8 cellular contexts compared by ENCODE assay signal in genomic region chr20:47500554-47500953, GRCh38. TPM values are rescaled to one million over a fixed set of nuclear protein-coding genes. Genes with fewer than 3 reads are reported as not detected.
A peak's percentile ranks its signal among the peaks of the same experiment; 100 is the strongest.
DNase-seq lines count a peak whose midpoint lies in the region; ATAC-seq and TF ChIP-seq lines count a peak whose summit lies in the region.

No MANE protein-coding gene starts in this region.

- POLR2A ChIA-PET in activated CD4-positive, alpha-beta T cell treated with anti-CD3 and anti-CD28 coated beads, Interleukin-2, amount 10 ng/mL, durations not matched to agents 7 days and 5 days (lab: Charles Lee): no interaction called here

- peaks cover 47% of the 10 kb centered on the region for H3K4me1 Mint-ChIP-seq in activated CD4-positive, alpha-beta T cell treated with anti-CD3 and anti-CD28 coated beads, Interleukin-2, amount 10 ng/mL, durations not matched to agents 7 days and 5 days
- peaks cover 18% of the 10 kb centered on the region for H3K4me1 Mint-ChIP-seq in endothelial cell (ENCODE audit: unreplicated experiment)
- peaks cover 31% of the 10 kb centered on the region for H3K4me1 Mint-ChIP-seq in stimulated activated memory B cell treated with anti-CD40 and anti-IgM and Interleukin-4, amounts not matched to agents 10 μg/mL and 1 μg/mL and 100 μg/mL, for 72 hours

- peak overlapping the region; percentile 99 for H3K27ac Mint-ChIP-seq in activated CD4-positive, alpha-beta T cell treated with anti-CD3 and anti-CD28 coated beads, Interleukin-2, amount 10 ng/mL, durations not matched to agents 7 days and 5 days
- no peak overlapping the region for H3K27ac Mint-ChIP-seq in endothelial cell (ENCODE audit: unreplicated experiment)
- H3K27ac Mint-ChIP-seq in stimulated activated memory B cell treated with anti-CD40 and anti-IgM and Interleukin-4, amounts not matched to agents 10 μg/mL and 1 μg/mL and 100 μg/mL, for 72 hours: peak overlapping the region; percentile 93

- peaks cover 18% of the 10 kb centered on the region for H3K36me3 ChIP-seq in OCI-LY3 (replicated peaks; ENCODE audit: low read depth, low read length)

- peak overlapping the region; percentile 79 for H3K4me3 ChIP-seq in OCI-LY3 (ENCODE audit: low read length)

- peak overlapping the region; percentile 86 for H3K4me2 ChIP-seq in OCI-LY3 (ENCODE audit: low read length)

- H3K9me3 ChIP-seq in OCI-LY3 (ENCODE audit: insufficient read depth, low read length): no peaks in the 10 kb centered on the region

- peaks cover 22% of the 10 kb centered on the region for H4K20me1 ChIP-seq in OCI-LY3 (ENCODE audit: insufficient read depth, low read length)

- H3K27ac ChIP-seq in OCI-LY3 (ENCODE audit: low read length): peak overlapping the region; percentile 80

- no peak for ATAC-seq in stimulated activated memory B cell treated with anti-CD40 and anti-IgM and Interleukin-4, amounts not matched to agents 10 μg/mL and 1 μg/mL and 100 μg/mL, for 72 hours
- no peak for ATAC-seq in GM21717 (IDR thresholded peaks at IDR 0.05; ENCODE audit: unreplicated experiment)

- peaks cover 16% of the 10 kb centered on the region for H3K36me3 Mint-ChIP-seq in activated CD4-positive, alpha-beta T cell treated with anti-CD3 and anti-CD28 coated beads, Interleukin-2, amount 10 ng/mL, durations not matched to agents 7 days and 5 days (ENCODE audit: low read depth)
- peaks cover 5% of the 10 kb centered on the region for H3K36me3 Mint-ChIP-seq in endothelial cell (ENCODE audit: low read depth, unreplicated experiment)
- peaks cover 23% of the 10 kb centered on the region for H3K36me3 Mint-ChIP-seq in stimulated activated memory B cell treated with anti-CD40 and anti-IgM and Interleukin-4, amounts not matched to agents 10 μg/mL and 1 μg/mL and 100 μg/mL, for 72 hours

- H3K4me3 Mint-ChIP-seq in activated CD4-positive, alpha-beta T cell treated with anti-CD3 and anti-CD28 coated beads, Interleukin-2, amount 10 ng/mL, durations not matched to agents 7 days and 5 days: peak overlapping the region; percentile 99
- peak overlapping the region; percentile 99 for H3K4me3 Mint-ChIP-seq in endothelial cell (ENCODE audit: unreplicated experiment)
- H3K4me3 Mint-ChIP-seq in stimulated activated memory B cell treated with anti-CD40 and anti-IgM and Interleukin-4, amounts not matched to agents 10 μg/mL and 1 μg/mL and 100 μg/mL, for 72 hours: peak overlapping the region; percentile 94

- no peaks in the 10 kb centered on the region for H3K27me3 Mint-ChIP-seq in activated CD4-positive, alpha-beta T cell treated with anti-CD3 and anti-CD28 coated beads, Interleukin-2, amount 10 ng/mL, durations not matched to agents 7 days and 5 days
- peaks cover 3% of the 10 kb centered on the region for H3K27me3 Mint-ChIP-seq in endothelial cell (ENCODE audit: unreplicated experiment)
- H3K27me3 Mint-ChIP-seq in stimulated activated memory B cell treated with anti-CD40 and anti-IgM and Interleukin-4, amounts not matched to agents 10 μg/mL and 1 μg/mL and 100 μg/mL, for 72 hours: no peaks in the 10 kb centered on the region

- CTCF ChIA-PET in activated CD4-positive, alpha-beta T cell treated with anti-CD3 and anti-CD28 coated beads, Interleukin-2, amount 10 ng/mL, durations not matched to agents 7 days and 5 days (lab: Charles Lee): interaction anchor here (0.6 to 3.3 kb wide), 6 partner anchors 11 to 166 kb away, joined by 3 to 20 read pairs (median 6); no protein-coding TSS in a partner anchor

- no peak overlapping the region for H2AFZ ChIP-seq in OCI-LY3 (ENCODE audit: low read depth, low read length)

- H3K9me3 Mint-ChIP-seq in activated CD4-positive, alpha-beta T cell treated with anti-CD3 and anti-CD28 coated beads, Interleukin-2, amount 10 ng/mL, durations not matched to agents 7 days and 5 days: no peaks in the 10 kb centered on the region
- H3K9me3 Mint-ChIP-seq in endothelial cell (ENCODE audit: unreplicated experiment): no peaks in the 10 kb centered on the region
- H3K9me3 Mint-ChIP-seq in stimulated activated memory B cell treated with anti-CD40 and anti-IgM and Interleukin-4, amounts not matched to agents 10 μg/mL and 1 μg/mL and 100 μg/mL, for 72 hours: no peaks in the 10 kb centered on the region

- peaks cover 58% of the 10 kb centered on the region for H3K79me2 ChIP-seq in OCI-LY3 (ENCODE audit: low read length)

- no peak for DNase-seq in activated CD4-positive, alpha-beta T cell treated with anti-CD3 and anti-CD28 coated beads, Interleukin-2, amount 10 ng/mL, durations not matched to agents 7 days and 5 days
- DNase-seq in activated CD4-positive, alpha-beta T cell treated with anti-CD3 and anti-CD28 coated beads, Interleukin-2, amount 50 U/mL, for 4 hours: no peak
- DNase-seq in endothelial cell (ENCODE audit: low spot score): no peak
- DNase-seq in NK-92 treated with Interleukin-12 subunit alpha and Interleukin-12 subunit beta, amount 100 ng/mL, for 24 hours (lab: John Stamatoyannopoulos, UW): no peak
- no peak for DNase-seq in NCI-H510A (lab: John Stamatoyannopoulos, UW)

- TF ChIP-seq CTCF in OCI-LY3 (IDR thresholded peaks at IDR 0.05; ENCODE audit: low read depth, low read length): no peak
- TF ChIP-seq CTCF in endothelial cell (IDR thresholded peaks at IDR 0.05; ENCODE audit: unreplicated experiment): no peak

- H3K4me1 ChIP-seq in OCI-LY3 (ENCODE audit: low read length): peaks cover 44% of the 10 kb centered on the region

- no peaks in the 10 kb centered on the region; the same call in 1 of the 2 replicates for H3K27me3 ChIP-seq in OCI-LY3 (ENCODE audit: low read depth, low read length)

- peak overlapping the region; percentile 82 for H3K9ac ChIP-seq in OCI-LY3 (ENCODE audit: low read length)

RNA-seq across cellular contexts. Expression of gene NCOA3, which starts 1.1 kb away (rescaled TPM):
- total RNA-seq in activated CD4-positive, alpha-beta T cell treated with anti-CD3 and anti-CD28 coated beads, Interleukin-2, amount 10 ng/mL, durations not matched to agents 7 days and 5 days: 10 to 100 TPM; 59.1 to 70.6 TPM
- 54.8 TPM for total RNA-seq in endothelial cell (ENCODE audit: unreplicated experiment)
